Comparison of ENCODE assay signal across 9 cellular contexts in the genomic region with DNA sequence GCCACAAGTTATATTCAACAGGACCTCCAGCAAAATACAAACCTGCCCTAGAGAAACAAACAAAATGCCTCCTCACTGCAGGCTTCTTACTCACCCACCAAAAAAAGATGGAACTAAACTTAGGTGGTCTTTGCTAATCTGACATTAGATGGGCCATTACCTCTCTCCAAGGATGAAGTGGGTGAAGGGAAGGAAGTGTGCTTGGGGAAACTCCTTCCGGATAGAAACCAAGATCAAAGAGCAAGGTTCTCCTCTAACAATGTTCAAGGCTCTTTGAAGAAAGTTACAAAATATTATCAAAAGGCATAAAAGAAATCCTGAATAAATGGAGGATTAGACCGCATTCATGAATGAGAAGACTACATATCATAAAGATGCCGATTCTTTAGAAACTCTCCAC.
"Had no signal": no experiment of that assay in that cellular context is flagged by ENCODE, and none has a peak within 500 bp of the region (broad histone marks: within the 10 kb centered on the region; RNA-seq: fewer than 3 reads in every experiment).

No MANE protein-coding gene starts in this region.

- H3K9ac ChIP-seq: GM23248, KMS-11 had no signal

- H3K4me2 ChIP-seq: KMS-11 had no signal

- H3K27ac ChIP-seq: GM23248, KMS-11 had no signal

- H3K9me3 Mint-ChIP-seq: H9 had no signal

- H3K4me3 Mint-ChIP-seq: H9 had no signal

- H2AFZ ChIP-seq: GM23248 had no signal

- FAIRE-seq: H1, H54, HTR-8/SVneo had no signal

- H3K4me1 Mint-ChIP-seq: H9 had no signal

- H3K27ac Mint-ChIP-seq: H9 had no signal

- H3K4me3 ChIP-seq: GM23248 had no signal

- DNase-seq: GM23248, H9, HCEC 1CT, IMR-90, KBM-7 had no signal
